In genomic region chrX:120793098-120793497, GRCh38 we compare ENCODE assay signal across 22 cellular contexts.
A peak's percentile ranks its signal among the peaks of the same experiment; 100 is the strongest.
DNase-seq lines count a peak whose midpoint lies in the region; ATAC-seq, FAIRE-seq and TF ChIP-seq lines count a peak whose summit lies in the region.
"Had no signal": no experiment of that assay in that cellular context is flagged by ENCODE, and none has a peak within 500 bp of the region (broad histone marks: within the 10 kb centered on the region; RNA-seq: fewer than 3 reads in every experiment).

No MANE protein-coding gene starts in this region.

- TF ChIP-seq EP300 in HepG2 (IDR thresholded peaks at IDR 0.05; ENCODE audit: low read depth in 2 of 2, low read length in 2 of 2) (no peak), HepG2 (CRISPR knock-in tag; IDR thresholded peaks at IDR 0.05; ENCODE audit: borderline replicate concordance) (no peak)

- dilution Hi-C loops in endothelial cell of umbilical vein (cut with MboI; ENCODE audit: extremely low pct_ligation_motif_present, low sequenced_read_pairs): no loop called here

- no peak for TF ChIP-seq CTCF in HepG2 (CRISPR knock-in tag; IDR thresholded peaks at IDR 0.05)
- no peak for TF ChIP-seq CTCF in right lobe of liver (IDR thresholded peaks at IDR 0.05)
- TF ChIP-seq CTCF in endothelial cell of umbilical vein (IDR thresholded peaks at IDR 0.05; ENCODE audit: extremely low read depth in 1 of 2, insufficient read depth in 1 of 2, low read depth in 1 of 2, low read length in 2 of 2): no peak

- no peaks in the 10 kb centered on the region for H3K4me1 ChIP-seq in HepG2 (ENCODE audit: insufficient read depth, low read length)
- no peaks in the 10 kb centered on the region for H3K4me1 ChIP-seq in right lobe of liver
- peaks cover 65% of the 10 kb centered on the region for H3K4me1 ChIP-seq in endothelial cell of umbilical vein (ENCODE audit: control insufficient read depth, extremely low read depth, insufficient read depth, low read length)
- H3K4me1 ChIP-seq: Caco-2 had no signal

- H3K27ac ChIP-seq in HepG2 (ENCODE audit: extremely low read length, insufficient read depth, low read length): no peak overlapping the region
- no peak overlapping the region for H3K27ac ChIP-seq in right lobe of liver
- H3K27ac ChIP-seq in endothelial cell of umbilical vein (ENCODE audit: insufficient read depth, low read depth, low read length): peak overlapping the region; percentile 79
- H3K27ac ChIP-seq: 22Rv1; A549; BLaER1 treated with 17β-estradiol and CSF1 and Interleukin-3, amounts not matched to agents 10 nM and 100 nM; C4-2B had no signal

- ATAC-seq in activated CD4-positive, alpha-beta T cell treated with anti-CD3 and anti-CD28 coated beads for 36 hours: no peak
- ATAC-seq in HepG2 (no peak), right lobe of liver (no peak), GM21526 (IDR thresholded peaks at IDR 0.05; ENCODE audit: low FRiP score, unreplicated experiment) (no peak)
- ATAC-seq: A549; CD8-positive, alpha-beta T cell had no signal

- TF ChIP-seq POLR2A in HepG2 (IDR thresholded peaks at IDR 0.05; ENCODE audit: insufficient read depth in 1 of 2, low read depth in 2 of 2, low read length in 2 of 2) (no peak), right lobe of liver (IDR thresholded peaks at IDR 0.05) (no peak), endothelial cell of umbilical vein (IDR thresholded peaks at IDR 0.05; ENCODE audit: low read depth, low read length) (no peak)

- H3K4me2 ChIP-seq in HepG2 (ENCODE audit: low read depth, low read length) (no peak overlapping the region), endothelial cell of umbilical vein (ENCODE audit: insufficient read depth, low read length) (no peak overlapping the region)
- H3K4me2 ChIP-seq: A549; BLaER1 treated with 17β-estradiol and CSF1 and Interleukin-3, amounts not matched to agents 10 nM and 100 nM had no signal

- H3K79me2 ChIP-seq in HepG2 (ENCODE audit: insufficient read depth, low read length): no peaks in the 10 kb centered on the region
- H3K79me2 ChIP-seq in endothelial cell of umbilical vein (ENCODE audit: control insufficient read depth, insufficient read depth, low read length): no peaks in the 10 kb centered on the region

- BruUV-seq in HepG2 (replicated peaks; lab: Mats Ljungman, UMichigan) (no TSS peak), endothelial cell of umbilical vein (replicated peaks; lab: Mats Ljungman, UMichigan) (no TSS peak)

- H3K4me3 Mint-ChIP-seq in activated CD4-positive, alpha-beta T cell treated with anti-CD3 and anti-CD28 coated beads for 36 hours: no peak overlapping the region
- H3K4me3 Mint-ChIP-seq: B cell; CD4-positive, alpha-beta T cell; CD8-positive, alpha-beta T cell had no signal

- H3K4me3 ChIP-seq in HepG2 (replicated peaks in 1 of 3; ENCODE audit: insufficient read depth in 1 of 3, low read depth in 2 of 3, low read length in 3 of 3) (no peak overlapping the region), right lobe of liver (no peak overlapping the region), endothelial cell of umbilical vein (replicated peaks in 1 of 3; ENCODE audit: insufficient read depth in 1 of 3, low read depth in 1 of 3, low read length in 3 of 3) (no peak overlapping the region)
- H3K4me3 ChIP-seq: A549; BLaER1 treated with 17β-estradiol and CSF1 and Interleukin-3, amounts not matched to agents 10 nM and 100 nM had no signal

- POLR2A ChIA-PET in activated CD4-positive, alpha-beta T cell treated with anti-CD3 and anti-CD28 coated beads for 36 hours (lab: Charles Lee): no interaction called here
- POLR2A ChIA-PET in HepG2 (lab: Yijun Ruan, JAX): no interaction called here
- POLR2A ChIA-PET in endothelial cell of umbilical vein (lab: Charles Lee): no interaction called here

- CTCF ChIA-PET in activated CD4-positive, alpha-beta T cell treated with anti-CD3 and anti-CD28 coated beads for 36 hours (lab: Charles Lee): interaction anchor here (0.8 kb wide), 1 partner anchor 12 kb away, joined by 4 read pairs; no protein-coding TSS in a partner anchor
- CTCF ChIA-PET in HepG2 (lab: Yijun Ruan, JAX; ENCODE audit: low intra/inter-chr PET ratio, low total read pairs): no interaction called here
- CTCF ChIA-PET in endothelial cell of umbilical vein (lab: Charles Lee): no interaction called here

- H3K27me3 Mint-ChIP-seq in activated CD4-positive, alpha-beta T cell treated with anti-CD3 and anti-CD28 coated beads for 36 hours: no peaks in the 10 kb centered on the region
- H3K27me3 Mint-ChIP-seq: B cell; CD4-positive, alpha-beta T cell had no signal

- intact Hi-C loops in activated CD4-positive, alpha-beta T cell treated with anti-CD3 and anti-CD28 coated beads for 36 hours (cut with DNase I, micrococcal nuclease): loop anchor here in 1 of 2 experiments (5.0 kb wide), 1 partner anchor 369 kb away; no protein-coding TSS in a partner anchor
- intact Hi-C loops in HepG2 (cut with micrococcal nuclease; ENCODE audit: unreplicated experiment): no loop called here
- intact Hi-C loops in right lobe of liver (cut with DNase I): no loop called here
- intact Hi-C loops in endothelial cell of umbilical vein (cut with micrococcal nuclease): loop anchor here (5.0 to 10.0 kb wide), 2 partner anchors 296 to 538 kb away; partner anchors contain the start of gene ZBTB33

- no peaks in the 10 kb centered on the region for H3K9me1 ChIP-seq in endothelial cell of umbilical vein (replicated peaks; ENCODE audit: control insufficient read depth, extremely low read depth, insufficient read depth, low read length)

- H3K9me3 Mint-ChIP-seq in activated CD4-positive, alpha-beta T cell treated with anti-CD3 and anti-CD28 coated beads for 36 hours (ENCODE audit: low read depth): no peaks in the 10 kb centered on the region
- H3K9me3 Mint-ChIP-seq: CD4-positive, alpha-beta T cell; CD8-positive, alpha-beta T cell had no signal

- in situ Hi-C loops in HepG2 (cut with HindIII; ENCODE audit: extremely low pct_ligation_motif_present, low pct_unique_long_range_greater_than_20kb): loop anchor here (10.0 kb wide), 1 partner anchor 782 kb away; no protein-coding TSS in a partner anchor

- no peaks in the 10 kb centered on the region for H3K36me3 ChIP-seq in HepG2 (replicated peaks in 1 of 2; ENCODE audit: control insufficient read depth in 1 of 2, insufficient read depth in 2 of 2, low read length in 2 of 2)
- H3K36me3 ChIP-seq in right lobe of liver: no peaks in the 10 kb centered on the region
- no peaks in the 10 kb centered on the region for H3K36me3 ChIP-seq in endothelial cell of umbilical vein (ENCODE audit: control insufficient read depth in 2 of 2, extremely low read depth in 1 of 2, insufficient read depth in 2 of 2, low read length in 2 of 2)
- H3K36me3 ChIP-seq: BLaER1 treated with 17β-estradiol and CSF1 and Interleukin-3, amounts not matched to agents 10 nM and 100 nM had no signal

- H3K36me3 Mint-ChIP-seq in activated CD4-positive, alpha-beta T cell treated with anti-CD3 and anti-CD28 coated beads for 36 hours (ENCODE audit: low read depth): no peaks in the 10 kb centered on the region
- H3K36me3 Mint-ChIP-seq: CD8-positive, alpha-beta T cell had no signal

- peaks cover 54% of the 10 kb centered on the region for H3K4me1 Mint-ChIP-seq in activated CD4-positive, alpha-beta T cell treated with anti-CD3 and anti-CD28 coated beads for 36 hours

- H3K27ac Mint-ChIP-seq in activated CD4-positive, alpha-beta T cell treated with anti-CD3 and anti-CD28 coated beads for 36 hours: peak overlapping the region; percentile 5
- H3K27ac Mint-ChIP-seq: B cell; CD4-positive, alpha-beta T cell; CD8-positive, alpha-beta T cell had no signal

- DNase-seq in activated CD4-positive, alpha-beta T cell treated with anti-CD3 and anti-CD28 coated beads for 36 hours: no peak
- no peak for DNase-seq in activated CD4-positive, alpha-beta T cell treated with anti-CD3 and anti-CD28 coated beads, Interleukin-2, amount 50 U/mL, for 48 hours
- DNase-seq in HepG2 (ENCODE audit: low spot score) (no peak), right lobe of liver (no peak), endothelial cell of umbilical vein (ENCODE audit: low read depth, low spot score) (no peak)
- DNase-seq: AML-193; Caco-2; Calu3; CD4-positive, alpha-beta T cell; CD8-positive, alpha-beta T cell; DMS79 treated with DMSO at 0.1 percent for 48 hours; GF-D8 had no signal

- H2AFZ ChIP-seq in HepG2 (ENCODE audit: low read length) (no peak overlapping the region), endothelial cell of umbilical vein (ENCODE audit: low read depth, low read length) (no peak overlapping the region)

- no peaks in the 10 kb centered on the region for H3K27me3 ChIP-seq in HepG2 (ENCODE audit: control insufficient read depth in 1 of 2, insufficient read depth in 2 of 2, low read length in 2 of 2)
- H3K27me3 ChIP-seq in right lobe of liver: no peaks in the 10 kb centered on the region
- no peaks in the 10 kb centered on the region for H3K27me3 ChIP-seq in endothelial cell of umbilical vein (ENCODE audit: control insufficient read depth in 2 of 2, insufficient read depth in 2 of 2, low read length in 2 of 2)
- H3K27me3 ChIP-seq: BLaER1 treated with 17β-estradiol and CSF1 and Interleukin-3, amounts not matched to agents 10 nM and 100 nM had no signal

- H3K9me3 ChIP-seq in HepG2 (ENCODE audit: low read length) (no peaks in the 10 kb centered on the region), right lobe of liver (no peaks in the 10 kb centered on the region), endothelial cell of umbilical vein (replicated peaks; ENCODE audit: control insufficient read depth, insufficient read depth, low read length) (no peaks in the 10 kb centered on the region)
- H3K9me3 ChIP-seq: A549; BLaER1 treated with 17β-estradiol and CSF1 and Interleukin-3, amounts not matched to agents 10 nM and 100 nM; Caco-2 had no signal

- no peak for TF ChIP-seq RAD21 in HepG2 (CRISPR knock-in tag; IDR thresholded peaks at IDR 0.05)

- H4K20me1 ChIP-seq in HepG2 (ENCODE audit: insufficient read depth, low read length) (no peaks in the 10 kb centered on the region), endothelial cell of umbilical vein (replicated peaks; ENCODE audit: control insufficient read depth, extremely low read depth, insufficient read depth, low read length) (no peaks in the 10 kb centered on the region)
- H4K20me1 ChIP-seq: BLaER1 treated with 17β-estradiol and CSF1 and Interleukin-3, amounts not matched to agents 10 nM and 100 nM had no signal

- H3K9ac ChIP-seq in HepG2 (ENCODE audit: insufficient read depth, low read depth, low read length) (no peak overlapping the region), endothelial cell of umbilical vein (replicated peaks; ENCODE audit: extremely low read depth, insufficient read depth, low read length) (no peak overlapping the region)
- H3K9ac ChIP-seq: BLaER1 treated with 17β-estradiol and CSF1 and Interleukin-3, amounts not matched to agents 10 nM and 100 nM had no signal

- FAIRE-seq in HepG2 (lab: Jason Lieb, UNC): no peak
- FAIRE-seq in endothelial cell of umbilical vein (lab: Jason Lieb, UNC): no peak
- FAIRE-seq: A549, D721Med, G401.6, GM12891, GM19239 had no signal

TF ChIP-seq in HepG2, 621 proteins besides CTCF, POLR2A, EP300 and RAD21 (continues in another document):
- TF ChIP-seq BHLHE40 (IDR thresholded peaks at IDR 0.05; ENCODE audit: low read length) (no peak), ZNF24 (IDR thresholded peaks at IDR 0.05) (no peak)

TF ChIP-seq in endothelial cell of umbilical vein, 7 proteins besides CTCF, POLR2A, EP300 and RAD21:
- no peak for TF ChIP-seq JUN (IDR thresholded peaks at IDR 0.05; ENCODE audit: borderline replicate concordance, insufficient read depth, insufficient read length, low read depth)
TF ChIP-seq in endothelial cell of umbilical vein: peak in this region for 0.
